In genomic region chr3:57161915-57162314, GRCh38 we compare ENCODE assay signal across 18 cellular contexts. TPM values are rescaled to one million over a fixed set of nuclear protein-coding genes. Genes with fewer than 3 reads are reported as not detected.
"Had no signal": no experiment of that assay in that cellular context is flagged by ENCODE, and none has a peak within 500 bp of the region (broad histone marks: within the 10 kb centered on the region; RNA-seq: fewer than 3 reads in every experiment).

No MANE protein-coding gene starts in this region.

- H3K4me3 Mint-ChIP-seq: activated CD4-positive, alpha-beta memory T cell treated with anti-CD3 and anti-CD28 coated beads, Interleukin-2, amount 10 ng/mL, durations not matched to agents 7 days and 5 days; activated CD8-positive, alpha-beta memory T cell treated with anti-CD3 and anti-CD28 coated beads, Interleukin-2, amount 10 ng/mL, durations not matched to agents 7 days and 5 days; activated naive CD8-positive, alpha-beta T cell treated with anti-CD3 and anti-CD28 coated beads for 36 hours had no signal

- H3K36me3 ChIP-seq: thyroid gland had no signal

- H3K27ac Mint-ChIP-seq: activated CD4-positive, alpha-beta memory T cell treated with anti-CD3 and anti-CD28 coated beads, Interleukin-2, amount 10 ng/mL, durations not matched to agents 7 days and 5 days; activated CD8-positive, alpha-beta memory T cell treated with anti-CD3 and anti-CD28 coated beads, Interleukin-2, amount 10 ng/mL, durations not matched to agents 7 days and 5 days; activated naive CD8-positive, alpha-beta T cell treated with anti-CD3 and anti-CD28 coated beads for 36 hours; natural killer cell had no signal

- H3K9me3 ChIP-seq: body of pancreas, thyroid gland had no signal

- H3K4me3 ChIP-seq: body of pancreas, thyroid gland had no signal

- DNase-seq: activated CD4-positive, alpha-beta memory T cell treated with anti-CD3 and anti-CD28 coated beads, Interleukin-2, amount 10 ng/mL, durations not matched to agents 7 days and 5 days; activated CD4-positive, alpha-beta T cell treated with anti-CD3 and anti-CD28 coated beads for 48 hours; activated CD4-positive, CD25-positive, alpha-beta regulatory T cell; activated CD8-positive, alpha-beta memory T cell treated with anti-CD3 and anti-CD28 coated beads, Interleukin-2, amount 10 ng/mL, durations not matched to agents 7 days and 5 days; activated naive CD8-positive, alpha-beta T cell treated with anti-CD3 and anti-CD28 coated beads for 36 hours; amniotic stem cell; body of pancreas; caudate nucleus; foreskin keratinocyte; natural killer cell; retina; stimulated activated CD4-positive, alpha-beta T cell treated with anti-CD3 and anti-CD28 coated beads, Interleukin-1b, Interleukin-23, amount 100 ng/mL, for 48 hours; stimulated activated CD8-positive, alpha-beta memory T cell treated with anti-CD3 and anti-CD28 coated beads, Interleukin-4, amount 100 ng/mL, for 48 hours; stimulated activated naive CD4-positive, alpha-beta T cell; T-cell; thyroid gland had no signal

- H3K27me3 ChIP-seq: body of pancreas, thyroid gland had no signal

- H3K9me3 Mint-ChIP-seq: activated CD4-positive, alpha-beta memory T cell treated with anti-CD3 and anti-CD28 coated beads, Interleukin-2, amount 10 ng/mL, durations not matched to agents 7 days and 5 days; activated naive CD8-positive, alpha-beta T cell treated with anti-CD3 and anti-CD28 coated beads for 36 hours; natural killer cell; T-cell had no signal

- ATAC-seq: activated CD8-positive, alpha-beta memory T cell treated with anti-CD3 and anti-CD28 coated beads, Interleukin-2, amount 10 ng/mL, durations not matched to agents 7 days and 5 days; body of pancreas; foreskin keratinocyte; natural killer cell; T-cell had no signal

- H3K27ac ChIP-seq: body of pancreas, epithelial cell of prostate, foreskin keratinocyte, thyroid gland had no signal

- H3K36me3 Mint-ChIP-seq: activated naive CD8-positive, alpha-beta T cell treated with anti-CD3 and anti-CD28 coated beads for 36 hours; natural killer cell; T-cell had no signal

RNA-seq across cellular contexts. Expression of gene HESX1, which starts 37.9 kb away (rescaled TPM):
- total RNA-seq: body of pancreas, mesenteric fat pad had no signal
